ENCODE assay signal across 17 cellular contexts in genomic region chr20:31440012-31440659, GRCh38. TPM values are rescaled to one million over a fixed set of nuclear protein-coding genes. Genes with fewer than 3 reads are reported as not detected.
A peak's percentile ranks its signal among the peaks of the same experiment; 100 is the strongest.
DNase-seq lines count a peak whose midpoint lies in the region; ATAC-seq and TF ChIP-seq lines count a peak whose summit lies in the region.
"Had no signal": no experiment of that assay in that cellular context is flagged by ENCODE, and none has a peak within 500 bp of the region (broad histone marks: within the 10 kb centered on the region; RNA-seq: fewer than 3 reads in every experiment).

A gene with protein sequence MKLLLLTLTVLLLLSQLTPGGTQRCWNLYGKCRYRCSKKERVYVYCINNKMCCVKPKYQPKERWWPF (plus strand): TSS chr20:31440632. CDS start chr20:31440699, 67 bp downstream.

- BruUV-seq in PC-3 (replicated peaks; lab: Mats Ljungman, UMichigan): no TSS peak

- peak within 1 kb of the TSS in 1 of 2 experiments; percentile 16; a peak in 1 of 4 replicates for H3K4me3 ChIP-seq in SK-N-SH (ENCODE audit: low read depth in 2 of 2, low read length in 1 of 2)
- H3K4me3 ChIP-seq in PC-3 (ENCODE audit: low read length): no peak within 1 kb of the TSS
- H3K4me3 ChIP-seq: heart left ventricle, left lung, thyroid gland had no signal

- CTCF ChIA-PET in SK-N-SH (lab: Yijun Ruan, JAX): interaction anchor here (0.5 to 1.9 kb wide), 6 partner anchors 9 to 63 kb away, joined by 3 to 13 read pairs (median 3); no protein-coding TSS in a partner anchor
- CTCF ChIA-PET in PC-3 (lab: Charles Lee): interaction anchor here (0.7 kb wide), 1 partner anchor 26 kb away, joined by 3 read pairs; no protein-coding TSS in a partner anchor

- H3K4me1 ChIP-seq in SK-N-SH (ENCODE audit: control insufficient read depth in 1 of 2, insufficient read depth in 2 of 2, low read depth in 1 of 2, low read length in 1 of 2): no peaks in the 10 kb centered on the region
- no peaks in the 10 kb centered on the region for H3K4me1 ChIP-seq in PC-3 (ENCODE audit: insufficient read depth, low read length)
- H3K4me1 ChIP-seq: heart left ventricle, left lung, thyroid gland had no signal

- H3F3A ChIP-seq in SK-N-SH (replicated peaks; ENCODE audit: insufficient read depth) (no peaks in the 10 kb centered on the region), PC-3 (ENCODE audit: low read length, unreplicated experiment) (no peaks in the 10 kb centered on the region)

- H3K9me2 ChIP-seq in SK-N-SH: no peaks in the 10 kb centered on the region
- H3K9me2 ChIP-seq in PC-3 (replicated peaks; ENCODE audit: low read length): no peaks in the 10 kb centered on the region

- TF ChIP-seq EP300 in SK-N-SH (IDR thresholded peaks at IDR 0.05; ENCODE audit: borderline replicate concordance in 1 of 2, low read depth in 1 of 2, low read length in 1 of 2): no peak

- H3K27me3 ChIP-seq in SK-N-SH (ENCODE audit: insufficient read depth): peaks cover 48% of the 10 kb centered on the region
- H3K27me3 ChIP-seq in PC-3 (ENCODE audit: low read length): peaks cover 56% of the 10 kb centered on the region
- H3K27me3 ChIP-seq: thyroid gland had no signal

- H2AFZ ChIP-seq in SK-N-SH (ENCODE audit: low read depth) (no peak within 1 kb of the TSS), PC-3 (ENCODE audit: low read length) (no peak within 1 kb of the TSS)

- POLR2A ChIA-PET in SK-N-SH (lab: Yijun Ruan, JAX): interaction anchor here (0.5 kb wide), 1 partner anchor 134 kb away, joined by 5 read pairs; no protein-coding TSS in a partner anchor
- POLR2A ChIA-PET in PC-3 (lab: Charles Lee; ENCODE audit: unreplicated experiment): no interaction called here

- TF ChIP-seq RAD21 in SK-N-SH (IDR thresholded peaks at IDR 0.05; ENCODE audit: low read length): no peak

- no peaks in the 10 kb centered on the region for H4K20me1 ChIP-seq in SK-N-SH (ENCODE audit: insufficient read depth)
- no peaks in the 10 kb centered on the region for H4K20me1 ChIP-seq in PC-3 (ENCODE audit: low read length)

- H3K27ac ChIP-seq in SK-N-SH (ENCODE audit: low read depth in 2 of 2, low read length in 1 of 2) (no peak within 1 kb of the TSS), PC-3 (ENCODE audit: low read length) (no peak within 1 kb of the TSS)
- H3K27ac ChIP-seq: heart left ventricle, left lung, thyroid gland had no signal

- peak; percentile 49 for TF ChIP-seq CTCF in SK-N-SH (IDR thresholded peaks at IDR 0.05)
- TF ChIP-seq CTCF in GM10266 (IDR thresholded peaks at IDR 0.05; ENCODE audit: control insufficient read depth, insufficient read depth, low read depth, missing control alignments): peak; percentile 31
- TF ChIP-seq CTCF in PC-3 (conservative IDR thresholded peaks at IDR 0.05; ENCODE audit: low read depth, low read length): peak; percentile 54
- TF ChIP-seq CTCF in glutamatergic neuron (IDR thresholded peaks at IDR 0.05; ENCODE audit: partially characterized antibody, unreplicated experiment): peak; percentile 66

- no peaks in the 10 kb centered on the region for H3K36me3 Mint-ChIP-seq in glutamatergic neuron (ENCODE audit: unreplicated experiment)
- H3K36me3 Mint-ChIP-seq: natural killer cell treated with Interleukin-12 subunit alpha and Interleukin-12 subunit beta and Interleukin-15 and Interleukin-18, amount 100 ng/mL, for 72 hours had no signal

- H3K79me2 ChIP-seq in SK-N-SH (ENCODE audit: insufficient read depth) (no peaks in the 10 kb centered on the region), PC-3 (ENCODE audit: low read length) (no peaks in the 10 kb centered on the region)

- H3K27me3 Mint-ChIP-seq in glutamatergic neuron (ENCODE audit: unreplicated experiment): peaks cover 4% of the 10 kb centered on the region

- no peak within 1 kb of the TSS for H3K4me3 Mint-ChIP-seq in glutamatergic neuron (ENCODE audit: unreplicated experiment)
- H3K4me3 Mint-ChIP-seq: natural killer cell treated with Interleukin-12 subunit alpha and Interleukin-12 subunit beta and Interleukin-15 and Interleukin-18, amount 100 ng/mL, for 72 hours; T-helper 2 cell treated with Interferon-gamma antibody and Interleukin-4, amounts not matched to agents 5 μg/mL and 100 μg/mL, for 36 hours had no signal

- no peaks in the 10 kb centered on the region for H3K36me3 ChIP-seq in SK-N-SH (replicated peaks in 1 of 2; ENCODE audit: control insufficient read depth in 1 of 2, insufficient read depth in 2 of 2, low read length in 1 of 2)
- H3K36me3 ChIP-seq in PC-3 (ENCODE audit: low read depth, low read length): no peaks in the 10 kb centered on the region
- H3K36me3 ChIP-seq: heart left ventricle, left lung, thyroid gland had no signal

- H3K9me3 Mint-ChIP-seq in glutamatergic neuron (ENCODE audit: unreplicated experiment): peaks cover 14% of the 10 kb centered on the region
- H3K9me3 Mint-ChIP-seq: natural killer cell treated with Interleukin-12 subunit alpha and Interleukin-12 subunit beta and Interleukin-15 and Interleukin-18, amount 100 ng/mL, for 72 hours; T-helper 2 cell treated with Interferon-gamma antibody and Interleukin-4, amounts not matched to agents 5 μg/mL and 100 μg/mL, for 36 hours had no signal

- no peak within 1 kb of the TSS for H3K27ac Mint-ChIP-seq in glutamatergic neuron (ENCODE audit: unreplicated experiment)
- H3K27ac Mint-ChIP-seq: natural killer cell treated with Interleukin-12 subunit alpha and Interleukin-12 subunit beta and Interleukin-15 and Interleukin-18, amount 100 ng/mL, for 72 hours; T-helper 2 cell treated with Interferon-gamma antibody and Interleukin-4, amounts not matched to agents 5 μg/mL and 100 μg/mL, for 36 hours had no signal

- no peaks in the 10 kb centered on the region for H3K4me1 Mint-ChIP-seq in glutamatergic neuron (ENCODE audit: low read depth, unreplicated experiment)

- H3K9ac ChIP-seq in SK-N-SH (no peak within 1 kb of the TSS), PC-3 (ENCODE audit: low read length) (no peak within 1 kb of the TSS)

- intact Hi-C loops in PC-3 (cut with micrococcal nuclease): no loop called here

- H3K9me3 ChIP-seq in SK-N-SH: no peaks in the 10 kb centered on the region
- no peaks in the 10 kb centered on the region for H3K9me3 ChIP-seq in PC-3 (ENCODE audit: low read length)
- H3K9me3 ChIP-seq: heart left ventricle, left lung, thyroid gland had no signal

- H3K4me2 ChIP-seq in SK-N-SH (no peak within 1 kb of the TSS), PC-3 (ENCODE audit: low read length) (no peak within 1 kb of the TSS)

- ATAC-seq in SK-N-SH treated with all-trans-retinoic acid at 6 μM for 48 hours: no peak; the same call in 1 of the 3 replicates
- no peak for ATAC-seq in PC-3
- ATAC-seq: heart left ventricle; left lung; natural killer cell treated with Interleukin-12 subunit alpha and Interleukin-12 subunit beta and Interleukin-15 and Interleukin-18, amount 100 ng/mL, for 72 hours; sciatic nerve had no signal

- whole genome bisulfite sequencing in SK-N-SH (ENCODE audit: low lambda C conversion rate): 14% methylated on average over 13 of the region's 16 CpGs

- DNase-seq in SK-N-SH (no peak), GM10266 (ENCODE audit: extremely low spot score) (no peak), PC-3 (no peak), glutamatergic neuron (no peak), HPDE6-E6E7 (ENCODE audit: extremely low spot score) (no peak), A172 (ENCODE audit: low spot score) (no peak), NCI-H446 treated with DMSO at 0.1 percent for 48 hours (lab: John Stamatoyannopoulos, UW) (no peak)
- DNase-seq: anterior cingulate cortex, heart left ventricle, KG1, left lung, NCI-H2081 treated with DMSO at 0.1 percent for 48 hours, thyroid gland had no signal

TF ChIP-seq in SK-N-SH, 30 proteins besides CTCF, POLR2A, EP300 and RAD21 (continues in another document):
- TF ChIP-seq CHD2 (IDR thresholded peaks at IDR 0.05; ENCODE audit: low read length, partially characterized antibody) (no peak), RXRA (IDR thresholded peaks at IDR 0.05; ENCODE audit: borderline replicate concordance, low read depth) (no peak), IRF3 (IDR thresholded peaks at IDR 0.05; ENCODE audit: low read depth, low read length) (no peak), GABPA (IDR thresholded peaks at IDR 0.05; ENCODE audit: low read depth) (no peak)

TF ChIP-seq in SK-N-SH treated with all-trans-retinoic acid at 6 μM for 48 hours, 23 proteins besides CTCF, POLR2A, EP300 and RAD21:
- TF ChIP-seq TOX (CRISPR knock-in tag; IDR thresholded peaks at IDR 0.05; ENCODE audit: borderline replicate concordance): no peak
- no peak for TF ChIP-seq ZNF565 (CRISPR knock-in tag; conservative IDR thresholded peaks at IDR 0.05; ENCODE audit: low read depth)

RNA-seq across cellular contexts. Expression of the gene that starts here (rescaled TPM):
- not detected in 2 replicates for polyA plus RNA-seq in SK-N-SH (2012; rRNA removed)
- polyA plus RNA-seq in SK-N-SH (2012; cell fraction: cytosol; rRNA removed): not detected in 2 replicates
- polyA plus RNA-seq in SK-N-SH (2012; cell fraction: nucleus; rRNA removed): not detected in 2 replicates
- total RNA-seq in PC-3 (2014; rRNA removed): not detected in 2 replicates
- total RNA-seq in glutamatergic neuron (ENCODE audit: unreplicated experiment): not detected
- total RNA-seq in A172 (2014; rRNA removed; shearing (Covaris generic)): not detected in 2 replicates
- total RNA-seq: heart left ventricle; left lung; natural killer cell treated with Interleukin-12 subunit alpha and Interleukin-12 subunit beta and Interleukin-15 and Interleukin-18, amount 100 ng/mL, for 72 hours; sciatic nerve had no signal
- polyA plus RNA-seq: heart left ventricle had no signal
